14 cellular contexts compared by ENCODE assay signal in the genomic region with DNA sequence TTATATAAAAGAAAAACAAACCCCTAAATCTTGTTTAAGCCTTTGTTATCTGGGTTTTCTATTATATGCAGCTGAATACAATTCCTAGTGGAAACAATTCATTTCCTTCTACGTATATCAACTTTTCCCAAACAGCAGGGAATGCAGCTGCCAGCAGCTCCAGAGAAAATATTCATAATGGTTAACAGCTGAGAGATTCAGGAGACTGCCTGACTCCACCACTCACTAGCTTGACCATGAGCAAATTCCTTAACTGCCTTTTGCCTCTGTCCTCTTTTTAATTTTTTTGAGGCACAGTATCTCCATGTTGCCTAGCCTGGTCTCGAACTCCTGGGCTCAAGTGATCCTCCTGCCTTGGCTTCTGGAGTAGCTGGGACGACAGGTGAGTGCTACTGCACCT.
DNase-seq lines count a peak whose midpoint lies in the region; ATAC-seq lines count a peak whose summit lies in the region.
"Had no signal": no experiment of that assay in that cellular context is flagged by ENCODE, and none has a peak within 500 bp of the region (broad histone marks: within the 10 kb centered on the region; RNA-seq: fewer than 3 reads in every experiment).

No MANE protein-coding gene starts in this region.

- H2BK15ac ChIP-seq in mesenchymal stem cell (ENCODE audit: low read depth, poor library complexity, severe bottlenecking), result no peak overlapping the region

- H3K9ac ChIP-seq in mesenchymal stem cell (ENCODE audit: low read length), result peak overlapping the region; percentile 77

- no peaks in the 10 kb centered on the region for H3K9me3 ChIP-seq in mesenchymal stem cell (ENCODE audit: control insufficient read depth, low read length)
- H3K9me3 ChIP-seq: HAP-1 had no signal

- H3K4ac ChIP-seq in mesenchymal stem cell (ENCODE audit: low read depth in 1 of 2, low read length in 2 of 2), result no peak overlapping the region

- no peak overlapping the region for H2AFZ ChIP-seq in mesenchymal stem cell (ENCODE audit: low read depth, low read length)

- WGBS in mesenchymal stem cell, result 66% methylated on average over 3 of the region's 3 CpGs

- DNase-seq in AG20443 (ENCODE audit: low spot score) (peak; percentile 49), fibroblast of gingiva (ENCODE audit: low read depth) (peak; percentile 36), mesenchymal stem cell (no peak), NCI-H2107 (lab: John Stamatoyannopoulos, UW) (no peak), HUDEP-2 (lab: John Stamatoyannopoulos, UW; ENCODE audit: unreplicated experiment in 76 of 76) (no peak)
- DNase-seq: C1 segment of cervical spinal cord; Calu3; CD4-positive, alpha-beta T cell; DMS 273 treated with DMSO at 0.1 percent for 48 hours; IMR-90; KBM-7 had no signal

- no peak overlapping the region for H3K23ac ChIP-seq in mesenchymal stem cell (ENCODE audit: low read length in 2 of 2)

- no peak overlapping the region for H2BK120ac ChIP-seq in mesenchymal stem cell (ENCODE audit: low read depth, low read length)

- H3K27me3 ChIP-seq in mesenchymal stem cell (ENCODE audit: control insufficient read depth in 1 of 2, insufficient read depth in 1 of 2, low read length in 2 of 2), result no peaks in the 10 kb centered on the region

- H3K18ac ChIP-seq in mesenchymal stem cell (ENCODE audit: low read depth in 1 of 2, low read length in 2 of 2), result no peak overlapping the region

- H2AK5ac ChIP-seq in mesenchymal stem cell (ENCODE audit: low read length, severe bottlenecking), result no peak overlapping the region

- H3K36me3 ChIP-seq in mesenchymal stem cell (ENCODE audit: control insufficient read depth in 1 of 2, insufficient read depth in 2 of 2, low read depth in 1 of 2, low read length in 2 of 2), result peaks cover 0 to 5% of the 10 kb centered on the region in 2 experiments
- H3K36me3 ChIP-seq: HAP-1 had no signal

- H4K91ac ChIP-seq in mesenchymal stem cell (ENCODE audit: low read length), result no peak overlapping the region

- H3K14ac ChIP-seq in mesenchymal stem cell (ENCODE audit: low read length in 2 of 2), result no peak overlapping the region

- ATAC-seq in GM19035 (IDR thresholded peaks at IDR 0.05; ENCODE audit: unreplicated experiment), result no peak
- no peak for ATAC-seq in HG03520 (IDR thresholded peaks at IDR 0.05; ENCODE audit: unreplicated experiment)

- no peak overlapping the region for H3K4me2 ChIP-seq in mesenchymal stem cell (ENCODE audit: low read length, poor library complexity, severe bottlenecking)

- H4K8ac ChIP-seq in mesenchymal stem cell (ENCODE audit: low read length), result no peak overlapping the region

- H3K27ac ChIP-seq in mesenchymal stem cell (ENCODE audit: low read length, poor library complexity, severe bottlenecking), result no peak overlapping the region

- H3K4me3 ChIP-seq in mesenchymal stem cell (ENCODE audit: insufficient read depth in 1 of 2, low read depth in 1 of 2, low read length in 2 of 2), result peak overlapping the region in 1 of 2 experiments; percentile 49
- H3K4me3 ChIP-seq: HAP-1 had no signal

- no peak overlapping the region for H2BK5ac ChIP-seq in mesenchymal stem cell (ENCODE audit: low read depth, low read length, poor library complexity, severe bottlenecking)

- no peaks in the 10 kb centered on the region for H3K79me1 ChIP-seq in mesenchymal stem cell (replicated peaks; ENCODE audit: low read length, poor library complexity, severe bottlenecking)

- no peak overlapping the region for H2BK12ac ChIP-seq in mesenchymal stem cell (ENCODE audit: low read length in 2 of 2)

- peaks cover 6% of the 10 kb centered on the region for H3K4me1 ChIP-seq in mesenchymal stem cell (ENCODE audit: control insufficient read depth, insufficient read depth, low read depth, low read length)
- H3K4me1 ChIP-seq: HAP-1 had no signal

Comparison
In these comparisons a context has a peak if more than half of its experiments do, and no peak if none do; other contexts are left out.
1. DNase-seq: peak in AG20443 (single experiment) and fibroblast of gingiva (single experiment); none in mesenchymal stem cell (single experiment), NCI-H2107 (single experiment) and HUDEP-2 (0 of 76).